In genomic region chr7:14309432-14309831, GRCh38 we compare ENCODE assay signal across 20 cellular contexts.
"Had no signal": no experiment of that assay in that cellular context is flagged by ENCODE, and none has a peak within 500 bp of the region (broad histone marks: within the 10 kb centered on the region; RNA-seq: fewer than 3 reads in every experiment).

No MANE protein-coding gene starts in this region.

- H3K4me3 Mint-ChIP-seq: naive thymus-derived CD8-positive, alpha-beta T cell; neural crest cell; stimulated activated naive B cell treated with anti-CD40 and anti-IgM and Interleukin-4, amounts not matched to agents 10 μg/mL and 1 μg/mL and 100 μg/mL, for 72 hours; stimulated activated naive CD8-positive, alpha-beta T cell treated with anti-CD3 and anti-CD28 coated beads, Interleukin-15, amount 100 ng/mL, for 72 hours had no signal

- H3K27me3 Mint-ChIP-seq: naive thymus-derived CD8-positive, alpha-beta T cell; stimulated activated naive B cell treated with anti-CD40 and anti-IgM and Interleukin-4, amounts not matched to agents 10 μg/mL and 1 μg/mL and 100 μg/mL, for 72 hours; stimulated activated naive CD8-positive, alpha-beta T cell treated with anti-CD3 and anti-CD28 coated beads, Interleukin-15, amount 100 ng/mL, for 72 hours had no signal

- H3K36me3 Mint-ChIP-seq: stimulated activated naive B cell treated with anti-CD40 and anti-IgM and Interleukin-4, amounts not matched to agents 10 μg/mL and 1 μg/mL and 100 μg/mL, for 72 hours had no signal

- ATAC-seq: heart left ventricle; mucosa of descending colon; naive thymus-derived CD8-positive, alpha-beta T cell; stimulated activated naive B cell treated with anti-CD40 and anti-IgM and Interleukin-4, amounts not matched to agents 10 μg/mL and 1 μg/mL and 100 μg/mL, for 72 hours; stimulated activated naive CD8-positive, alpha-beta T cell treated with anti-CD3 and anti-CD28 coated beads, Interleukin-15, amount 100 ng/mL, for 72 hours had no signal

- H3K4me1 Mint-ChIP-seq: naive thymus-derived CD8-positive, alpha-beta T cell; neural crest cell; stimulated activated naive B cell treated with anti-CD40 and anti-IgM and Interleukin-4, amounts not matched to agents 10 μg/mL and 1 μg/mL and 100 μg/mL, for 72 hours; stimulated activated naive CD8-positive, alpha-beta T cell treated with anti-CD3 and anti-CD28 coated beads, Interleukin-15, amount 100 ng/mL, for 72 hours had no signal

- DNase-seq: cortex of kidney; dorsolateral prefrontal cortex; effector CD8-positive, alpha-beta T cell; foreskin melanocyte; heart left ventricle; hippocampal formation; kidney glomerular epithelial cell; mammary epithelial cell; mucosa of descending colon; naive thymus-derived CD8-positive, alpha-beta T cell; nucleus accumbens; ovary; sigmoid colon; stimulated activated CD4-positive, alpha-beta T cell treated with anti-CD3 and anti-CD28 coated beads, Interleukin-2, amount 100 ng/mL, for 24 hours; stimulated activated CD4-positive, alpha-beta T cell treated with anti-CD3 and anti-CD28 coated beads, Interleukin-4, amount 100 ng/mL, for 4 hours; stimulated activated naive B cell treated with anti-CD40 and anti-IgM and Interleukin-4, amounts not matched to agents 10 μg/mL and 1 μg/mL and 100 μg/mL, for 72 hours; stimulated activated naive CD8-positive, alpha-beta T cell treated with anti-CD3 and anti-CD28 coated beads, Interleukin-15, amount 100 ng/mL, for 72 hours; testis; transverse colon had no signal

- H3K27ac Mint-ChIP-seq: naive thymus-derived CD8-positive, alpha-beta T cell; stimulated activated naive B cell treated with anti-CD40 and anti-IgM and Interleukin-4, amounts not matched to agents 10 μg/mL and 1 μg/mL and 100 μg/mL, for 72 hours; stimulated activated naive CD8-positive, alpha-beta T cell treated with anti-CD3 and anti-CD28 coated beads, Interleukin-15, amount 100 ng/mL, for 72 hours had no signal
